In genomic region chr12:58528266-58528665, GRCh38 we compare ENCODE assay signal across 16 cellular contexts.
DNase-seq lines count a peak whose midpoint lies in the region; TF ChIP-seq lines count a peak whose summit lies in the region.
"Had no signal": no experiment of that assay in that cellular context is flagged by ENCODE, and none has a peak within 500 bp of the region (broad histone marks: within the 10 kb centered on the region; RNA-seq: fewer than 3 reads in every experiment).

No MANE protein-coding gene starts in this region.

- H2BK15ac ChIP-seq in mesenchymal stem cell (ENCODE audit: low read depth, poor library complexity, severe bottlenecking): no peak overlapping the region

- H3K18ac ChIP-seq in mesenchymal stem cell (ENCODE audit: low read depth in 1 of 2, low read length in 2 of 2): peak overlapping the region; percentile 49 to 75

- H2BK120ac ChIP-seq in mesenchymal stem cell (ENCODE audit: low read depth, low read length): peak overlapping the region; percentile 29

- H2AFZ ChIP-seq in mesenchymal stem cell (ENCODE audit: low read depth, low read length): no peak overlapping the region

- H3K79me1 ChIP-seq in mesenchymal stem cell (replicated peaks; ENCODE audit: low read length, poor library complexity, severe bottlenecking): no peaks in the 10 kb centered on the region

- no peak overlapping the region for H3K4me2 ChIP-seq in mesenchymal stem cell (ENCODE audit: low read length, poor library complexity, severe bottlenecking)

- DNase-seq in DMS53 (lab: John Stamatoyannopoulos, UW): peak; percentile 43
- no peak for DNase-seq in DMS53 treated with DMSO at 0.1 percent for 48 hours (lab: John Stamatoyannopoulos, UW; ENCODE audit: unreplicated experiment)
- no peak for DNase-seq in brain microvascular endothelial cell
- peak; percentile 39 for DNase-seq in mesenchymal stem cell
- DNase-seq in vagina (ENCODE audit: extremely low spot score in 2 of 2): no peak
- no peak for DNase-seq in GM13976 (ENCODE audit: low spot score)
- no peak for DNase-seq in NK-92 treated with Interleukin-12 subunit alpha and Interleukin-12 subunit beta, amount 100 ng/mL, for 24 hours (lab: John Stamatoyannopoulos, UW)
- DNase-seq in OCI-M2 (lab: John Stamatoyannopoulos, UW; ENCODE audit: unreplicated experiment): no peak
- DNase-seq: KG1, NCI-H1105, NCI-H187, NCI-H446, RPMI8226, SJCRH30 had no signal

- no peak for TF ChIP-seq POLR2A in vagina (IDR thresholded peaks at IDR 0.05)

- TF ChIP-seq CTCF in brain microvascular endothelial cell (IDR thresholded peaks at IDR 0.05; ENCODE audit: low read depth, low read length, missing control alignments): no peak
- no peak for TF ChIP-seq CTCF in vagina (IDR thresholded peaks at IDR 0.05)
- TF ChIP-seq CTCF in GM13976 (IDR thresholded peaks at IDR 0.05; ENCODE audit: borderline replicate concordance, control extremely low read depth, extremely low read depth, insufficient read depth, missing control alignments): no peak

- H4K8ac ChIP-seq in mesenchymal stem cell (ENCODE audit: low read length): peak overlapping the region; percentile 22

- intact Hi-C loops in vagina (cut with DNase I): no loop called here

- H3K9ac ChIP-seq in mesenchymal stem cell (ENCODE audit: low read length): peak overlapping the region; percentile 82

- H3K14ac ChIP-seq in mesenchymal stem cell (ENCODE audit: low read length in 2 of 2): peak overlapping the region in 1 of 2 experiments; percentile 39

- H2BK5ac ChIP-seq in mesenchymal stem cell (ENCODE audit: low read depth, low read length, poor library complexity, severe bottlenecking): peak overlapping the region; percentile 10

- H3K4me3 ChIP-seq in brain microvascular endothelial cell (ENCODE audit: low read depth, low read length): no peak overlapping the region
- H3K4me3 ChIP-seq in mesenchymal stem cell (ENCODE audit: insufficient read depth in 1 of 2, low read depth in 1 of 2, low read length in 2 of 2): peak overlapping the region in 1 of 2 experiments; percentile 39
- H3K4me3 ChIP-seq in vagina: no peak overlapping the region
- H3K4me3 ChIP-seq: SJCRH30 had no signal

- 0% methylated on average over 1 of the region's 1 CpG for WGBS in mesenchymal stem cell

- H2BK12ac ChIP-seq in mesenchymal stem cell (ENCODE audit: low read length in 2 of 2): peak overlapping the region; percentile 60 to 99

- H3K4me1 ChIP-seq in mesenchymal stem cell (ENCODE audit: control insufficient read depth, insufficient read depth, low read depth, low read length) (no peaks in the 10 kb centered on the region), vagina (peaks cover 14% of the 10 kb centered on the region)

- peak overlapping the region; percentile 71 for H4K91ac ChIP-seq in mesenchymal stem cell (ENCODE audit: low read length)

- H3K4ac ChIP-seq in mesenchymal stem cell (ENCODE audit: low read depth in 1 of 2, low read length in 2 of 2): peak overlapping the region; percentile 83 to 94

- H3K9me3 ChIP-seq in mesenchymal stem cell (ENCODE audit: control insufficient read depth, low read length) (no peaks in the 10 kb centered on the region), vagina (no peaks in the 10 kb centered on the region)
- H3K9me3 ChIP-seq: SJCRH30 had no signal

- in situ Hi-C loops in brain microvascular endothelial cell (cut with HindIII; ENCODE audit: low pct_ligation_motif_present, low sequenced_read_pairs): loop anchor here (25.0 kb wide), 1 partner anchor 559 kb away; no protein-coding TSS in a partner anchor
- in situ Hi-C loops in GM13976 (cut with MboI; ENCODE audit: low sequenced_read_pairs, unreplicated experiment): no loop called here

- H3K27ac ChIP-seq in brain microvascular endothelial cell: peak overlapping the region; percentile 99
- H3K27ac ChIP-seq in mesenchymal stem cell (ENCODE audit: low read length, poor library complexity, severe bottlenecking): peak overlapping the region; percentile 97
- peak overlapping the region; percentile 56 for H3K27ac ChIP-seq in vagina
- H3K27ac ChIP-seq: 22Rv1, C4-2B, SJCRH30 had no signal

- no peaks in the 10 kb centered on the region for H3K36me3 ChIP-seq in brain microvascular endothelial cell (replicated peaks)
- H3K36me3 ChIP-seq in mesenchymal stem cell (ENCODE audit: control insufficient read depth in 1 of 2, insufficient read depth in 2 of 2, low read depth in 1 of 2, low read length in 2 of 2): no peaks in the 10 kb centered on the region
- no peaks in the 10 kb centered on the region for H3K36me3 ChIP-seq in vagina
- H3K36me3 ChIP-seq: SJCRH30 had no signal

- H3K27me3 ChIP-seq in brain microvascular endothelial cell (replicated peaks) (no peaks in the 10 kb centered on the region), mesenchymal stem cell (ENCODE audit: control insufficient read depth in 1 of 2, insufficient read depth in 1 of 2, low read length in 2 of 2) (no peaks in the 10 kb centered on the region), vagina (no peaks in the 10 kb centered on the region)
- H3K27me3 ChIP-seq: SJCRH30 had no signal

- H2AK5ac ChIP-seq in mesenchymal stem cell (ENCODE audit: low read length, severe bottlenecking): peak overlapping the region; percentile 71

- H3K23ac ChIP-seq in mesenchymal stem cell (ENCODE audit: low read length in 2 of 2): peak overlapping the region in 1 of 2 experiments; percentile 72

Comparison
In these comparisons a context has a peak if more than half of its experiments do, and no peak if none do; other contexts are left out.
1. DNase-seq: peak in DMS53 (single experiment) and mesenchymal stem cell (single experiment); none in DMS53 treated with DMSO at 0.1 percent for 48 hours (single experiment), brain microvascular endothelial cell (single experiment), vagina (0 of 2), GM13976 (single experiment), NK-92 treated with Interleukin-12 subunit alpha and Interleukin-12 subunit beta, amount 100 ng/mL, for 24 hours (single experiment) and OCI-M2 (single experiment).
2. Peak in every context shown above with its lines, with median percentiles within 50 percentile points of each other: H3K27ac ChIP-seq.